8 cellular contexts compared by ENCODE assay signal in genomic region chr11:94543695-94544581, GRCh38. TPM values are rescaled to one million over a fixed set of nuclear protein-coding genes. Genes with fewer than 3 reads are reported as not detected.
DNase-seq lines count a peak whose midpoint lies in the region; ATAC-seq, FAIRE-seq and TF ChIP-seq lines count a peak whose summit lies in the region.

TSS of gene FUT4 (plus strand) at chr11:94543921. CDS start at chr11:94544134, 213 bp downstream.

- no peaks in the 10 kb centered on the region for H3K27me3 Mint-ChIP-seq in activated CD8-positive, alpha-beta memory T cell treated with anti-CD3 and anti-CD28 coated beads, Interleukin-2, amount 10 ng/mL, durations not matched to agents 7 days and 5 days

- peak within 1 kb of the TSS; percentile 97 for H3K4me3 Mint-ChIP-seq in activated CD8-positive, alpha-beta memory T cell treated with anti-CD3 and anti-CD28 coated beads, Interleukin-2, amount 10 ng/mL, durations not matched to agents 7 days and 5 days

- no peaks in the 10 kb centered on the region for H3K9me3 Mint-ChIP-seq in activated CD8-positive, alpha-beta memory T cell treated with anti-CD3 and anti-CD28 coated beads, Interleukin-2, amount 10 ng/mL, durations not matched to agents 7 days and 5 days (ENCODE audit: low read depth)

- H3K14ac ChIP-seq in H1 (ENCODE audit: insufficient read length): no peak within 1 kb of the TSS

- H3K36me3 Mint-ChIP-seq in activated CD8-positive, alpha-beta memory T cell treated with anti-CD3 and anti-CD28 coated beads, Interleukin-2, amount 10 ng/mL, durations not matched to agents 7 days and 5 days: peaks cover 6% of the 10 kb centered on the region

- H3K4me2 ChIP-seq in H1 (ENCODE audit: insufficient read depth in 1 of 2, low read depth in 2 of 2, low read length in 2 of 2): peak within 1 kb of the TSS; percentile 68 to 87

- H4K8ac ChIP-seq in H1 (ENCODE audit: extremely low read depth, insufficient read depth, low read length): peak within 1 kb of the TSS; percentile 78

- H3K27ac Mint-ChIP-seq in activated CD8-positive, alpha-beta memory T cell treated with anti-CD3 and anti-CD28 coated beads, Interleukin-2, amount 10 ng/mL, durations not matched to agents 7 days and 5 days: peak within 1 kb of the TSS; percentile 100

- H3K4me1 ChIP-seq in H1 (replicated peaks in 1 of 4; ENCODE audit: control insufficient read depth in 3 of 4, insufficient read depth in 4 of 4, low read length in 3 of 4) (peaks cover 5 to 9% (median 8%) of the 10 kb centered on the region in 4 experiments; a peak in 6 of 7 replicates), mesodermal cell (ENCODE audit: control insufficient read depth, insufficient read depth, low read length, poor library complexity, severe bottlenecking) (no peaks in the 10 kb centered on the region)

- H4K91ac ChIP-seq in H1 (replicated peaks; ENCODE audit: insufficient read length, low read length): peak within 1 kb of the TSS; percentile 93

- H4K20me1 ChIP-seq in H1 (replicated peaks in 1 of 2; ENCODE audit: control insufficient read depth in 1 of 2, insufficient read depth in 2 of 2, low read length in 2 of 2): no peaks in the 10 kb centered on the region

- H3K4me1 Mint-ChIP-seq in activated CD8-positive, alpha-beta memory T cell treated with anti-CD3 and anti-CD28 coated beads, Interleukin-2, amount 10 ng/mL, durations not matched to agents 7 days and 5 days: peaks cover 31% of the 10 kb centered on the region

- WGBS in H1 (ENCODE audit: extremely low coverage in 1 of 2, insufficient coverage in 1 of 2, insufficient read length in 1 of 2, insufficient replicate concordance in 2 of 2, low coverage in 1 of 2, low lambda C conversion rate in 2 of 2, missing lambda C conversion rate in 1 of 2), 2 experiments: 4% methylated on average over 47 of the region's 101 CpGs; no CpG with 5 or more reads in 1 of the 2 experiments
- 1 to 2% methylated on average over 75 to 92 of the region's 101 CpGs for WGBS in mesodermal cell (ENCODE audit: insufficient coverage in 2 of 2), 2 experiments

- H3K9me3 ChIP-seq in H1 (ENCODE audit: insufficient read depth in 2 of 2, low read depth in 1 of 2, low read length in 1 of 2) (no peaks in the 10 kb centered on the region), mesodermal cell (ENCODE audit: control insufficient read depth, low read length) (no peaks in the 10 kb centered on the region)

- no peak within 1 kb of the TSS for H2BK20ac ChIP-seq in H1 (ENCODE audit: low read length)

- H3K36me3 ChIP-seq in H1 (ENCODE audit: control insufficient read depth in 2 of 4, insufficient read depth in 4 of 4, low read length in 3 of 4): no peaks in the 10 kb centered on the region
- no peaks in the 10 kb centered on the region for H3K36me3 ChIP-seq in mesodermal cell (ENCODE audit: control insufficient read depth, insufficient read depth, low read length)

- no peak within 1 kb of the TSS for H3K23ac ChIP-seq in H1 (ENCODE audit: insufficient read length)

- 0 out of 2 replicates have a peak, but pooled peaks cover 2% of the 10 kb centered on the region for H3K79me1 ChIP-seq in H1 (ENCODE audit: low read depth, low read length)

- H2BK12ac ChIP-seq in H1 (ENCODE audit: low read depth, low read length): 0 out of 2 replicates have a peak within 1 kb of the TSS, but pooled peaks have one; percentile 42

- DNase-seq in CD1c-positive myeloid dendritic cell (ENCODE audit: extremely low spot score): peak; percentile 87
- DNase-seq in GM19239 (ENCODE audit: insufficient read length, low spot score): peak; percentile 83
- peak; percentile 82 for DNase-seq in NCI-H82 (lab: John Stamatoyannopoulos, UW)
- DNase-seq in activated CD8-positive, alpha-beta memory T cell treated with anti-CD3 and anti-CD28 coated beads, Interleukin-2, amount 10 ng/mL, durations not matched to agents 7 days and 5 days: peak; percentile 85
- peak; percentile 51 to 89 for DNase-seq in H1 (ENCODE audit: low read depth in 1 of 2, low spot score in 2 of 2)
- DNase-seq in stimulated activated CD8-positive, alpha-beta memory T cell treated with anti-CD3 and anti-CD28 coated beads, Interleukin-15, amount 100 ng/mL, for 48 hours (ENCODE audit: low read depth in 2 of 2): peak; percentile 71 to 74

- no peak within 1 kb of the TSS for H2AK5ac ChIP-seq in H1 (ENCODE audit: low read depth, low read length)

- peak within 1 kb of the TSS; percentile 56 for H3K56ac ChIP-seq in H1 (replicated peaks; ENCODE audit: insufficient read length, low read depth, low read length)

- H3K23me2 ChIP-seq in H1 (ENCODE audit: low read depth, low read length): peaks cover 18% of the 10 kb centered on the region

- no peak within 1 kb of the TSS for H2BK120ac ChIP-seq in H1 (replicated peaks; ENCODE audit: low read depth, low read length)

- H3K79me2 ChIP-seq in H1 (ENCODE audit: control insufficient read depth in 1 of 2, insufficient read depth in 2 of 2, low read length in 2 of 2): no peaks in the 10 kb centered on the region

- H3K27ac ChIP-seq in H1 (ENCODE audit: low read depth, low read length): 0 out of 2 replicates have a peak within 1 kb of the TSS, but pooled peaks have one; percentile 23
- H3K27ac ChIP-seq in mesodermal cell (ENCODE audit: low read depth, low read length, severe bottlenecking): peak within 1 kb of the TSS; percentile 92

- TF ChIP-seq POLR2A in H1 (IDR thresholded peaks at IDR 0.05; ENCODE audit: control extremely low read depth in 1 of 2, low read depth in 2 of 2, low read length in 2 of 2): peak; percentile 35 to 46; a peak in 2 of 3 replicates

- TF ChIP-seq EP300 in H1 (IDR thresholded peaks at IDR 0.05; ENCODE audit: borderline replicate concordance in 1 of 2, low read depth in 2 of 2, low read length in 2 of 2): no peak

- 0 out of 4 replicates have a peak, but pooled peaks of 1 of the 3 experiments have one; percentile 0 for TF ChIP-seq CTCF in H1 (IDR thresholded peaks at IDR 0.05; ENCODE audit: control extremely low read depth in 1 of 3, insufficient read depth in 1 of 3, low read depth in 1 of 3, low read length in 3 of 3)

- no peak for TF ChIP-seq RAD21 in H1 (IDR thresholded peaks at IDR 0.05 in 1 of 2, conservative IDR thresholded peaks at IDR 0.05 in 1 of 2; ENCODE audit: low read depth in 2 of 2, low read length in 2 of 2)

- H4K5ac ChIP-seq in H1 (ENCODE audit: insufficient read length, low read depth, low read length): peak within 1 kb of the TSS; percentile 66

- peak within 1 kb of the TSS; percentile 50 to 75 (median 57) for H3K4me3 ChIP-seq in H1 (ENCODE audit: extremely low read depth in 1 of 4, insufficient read depth in 2 of 4, low read depth in 3 of 4, low read length in 4 of 4)
- H3K4me3 ChIP-seq in mesodermal cell (ENCODE audit: extremely low read depth, insufficient read depth, low read length, poor library complexity, severe bottlenecking): peak within 1 kb of the TSS; percentile 57

- peak within 1 kb of the TSS; percentile 82; the same call in 1 of the 2 replicates for H2BK5ac ChIP-seq in H1 (ENCODE audit: low read depth, low read length)

- CTCF ChIA-PET in activated CD8-positive, alpha-beta memory T cell treated with anti-CD3 and anti-CD28 coated beads, Interleukin-2, amount 10 ng/mL, durations not matched to agents 7 days and 5 days (lab: Charles Lee): interaction anchor here (0.8 kb wide), 1 partner anchor 24 kb away, joined by 3 read pairs; no protein-coding TSS in a partner anchor
- CTCF ChIA-PET in H1 (lab: Charles Lee; ENCODE audit: partially characterized antibody): interaction anchor here (0.8 to 1.4 kb wide), 3 partner anchors 12 to 772 kb away, joined by 3 to 4 read pairs (median 3); no protein-coding TSS in a partner anchor

- peaks cover 6 to 20% (median 18%) of the 10 kb centered on the region in 4 experiments for H3K27me3 ChIP-seq in H1 (replicated peaks in 1 of 4; ENCODE audit: control insufficient read depth in 3 of 4, extremely low read depth in 1 of 4, insufficient read depth in 3 of 4, low read length in 3 of 4)

- peak within 1 kb of the TSS; percentile 45; the same call in 1 of the 2 replicates for H2AFZ ChIP-seq in H1 (ENCODE audit: low read length)

- H2BK15ac ChIP-seq in H1 (ENCODE audit: low read length): no peak within 1 kb of the TSS

- POLR2A ChIA-PET in H1 (lab: Charles Lee; ENCODE audit: partially characterized antibody): interaction anchor here (0.9 to 1.2 kb wide), 4 partner anchors 22 to 523 kb away, joined by 3 read pairs; partner anchors contain the start of gene AMOTL1

- H3K18ac ChIP-seq in H1 (ENCODE audit: extremely low read depth, low read length): peak within 1 kb of the TSS; percentile 95

- FAIRE-seq in GM19239 (lab: Jason Lieb, UNC) (peak; percentile 91), H1 (lab: Jason Lieb, UNC) (no peak)

- peak within 1 kb of the TSS; percentile 55 to 79 (median 60) for H3K9ac ChIP-seq in H1 (replicated peaks in 1 of 4; ENCODE audit: extremely low read depth in 1 of 4, low read depth in 3 of 4, low read length in 3 of 4)

- H3K4ac ChIP-seq in H1 (replicated peaks; ENCODE audit: insufficient read length, low read depth, low read length): peak within 1 kb of the TSS; percentile 32

- peak; percentile 87 for ATAC-seq in HG03442 (IDR thresholded peaks at IDR 0.05; ENCODE audit: unreplicated experiment)
- ATAC-seq in activated CD8-positive, alpha-beta memory T cell treated with anti-CD3 and anti-CD28 coated beads, Interleukin-2, amount 10 ng/mL, durations not matched to agents 7 days and 5 days: peak; percentile 85

TF ChIP-seq in H1, 55 proteins besides CTCF, POLR2A, EP300 and RAD21 (continues in another document):
- peak; percentile 79 for TF ChIP-seq ASH2L (IDR thresholded peaks at IDR 0.05; ENCODE audit: low read length)
- peak; percentile 5 for TF ChIP-seq KDM4A (IDR thresholded peaks at IDR 0.05; ENCODE audit: low read depth, low read length, severe bottlenecking)
- peak; percentile 83 for TF ChIP-seq E2F6 (IDR thresholded peaks at IDR 0.05)

RNA-seq across cellular contexts. Expression of gene FUT4, which starts in this region (rescaled TPM):
- 1 to 10 TPM; 5.8 to 6.5 TPM for total RNA-seq in activated CD8-positive, alpha-beta memory T cell treated with anti-CD3 and anti-CD28 coated beads, Interleukin-2, amount 10 ng/mL, durations not matched to agents 7 days and 5 days
- 7.0 and 8.0 TPM in 2 replicates for total RNA-seq in H1 (2021; fragmentation: NEBNext Ultra II Directional; extraction: Animal tissue kit (Norgen Biotek cat#: 25700))
- 2.6 and 3.2 TPM in 2 replicates for polyA plus RNA-seq in H1 (2011; rRNA removed)
- polyA plus RNA-seq in H1 (2011; cell fraction: cytosol; rRNA removed): 2.8 TPM
- polyA plus RNA-seq in H1 (2011; cell fraction: nucleus; rRNA removed): 2.8 TPM
- polyA plus RNA-seq in H1 (2012, experiment 1 of 2): 2.6 to 3.8 TPM (median 3.1 TPM) in 4 replicates
- 1.9 TPM for polyA plus RNA-seq in H1 (2012, experiment 2 of 2)
- polyA plus RNA-seq in H1 (2013, experiment 1 of 2): 6.6 TPM
- polyA plus RNA-seq in H1 (2013, experiment 2 of 2): 7.0 TPM
- polyA minus RNA-seq in H1 (2011; rRNA and poly(A)+ RNA removed): 3.5 and 5.3 TPM in 2 replicates
- 3.5 TPM for polyA minus RNA-seq in H1 (2011; cell fraction: cytosol; rRNA and poly(A)+ RNA removed)
- 5.2 TPM for polyA minus RNA-seq in H1 (2011; cell fraction: nucleus; rRNA and poly(A)+ RNA removed)
- 3.7 TPM for polyA plus RNA-seq in mesodermal cell (2013, experiment 1 of 2)
- polyA plus RNA-seq in mesodermal cell (2013, experiment 2 of 2): 3.3 TPM

Comparison
In these comparisons a context has a peak if more than half of its experiments do, and no peak if none do; other contexts are left out.
1. Peak in every context shown above with its lines: DNase-seq, ATAC-seq, H3K4me3 ChIP-seq and H3K27ac ChIP-seq.